ENCODE assay signal across 8 cellular contexts in the genomic region with DNA sequence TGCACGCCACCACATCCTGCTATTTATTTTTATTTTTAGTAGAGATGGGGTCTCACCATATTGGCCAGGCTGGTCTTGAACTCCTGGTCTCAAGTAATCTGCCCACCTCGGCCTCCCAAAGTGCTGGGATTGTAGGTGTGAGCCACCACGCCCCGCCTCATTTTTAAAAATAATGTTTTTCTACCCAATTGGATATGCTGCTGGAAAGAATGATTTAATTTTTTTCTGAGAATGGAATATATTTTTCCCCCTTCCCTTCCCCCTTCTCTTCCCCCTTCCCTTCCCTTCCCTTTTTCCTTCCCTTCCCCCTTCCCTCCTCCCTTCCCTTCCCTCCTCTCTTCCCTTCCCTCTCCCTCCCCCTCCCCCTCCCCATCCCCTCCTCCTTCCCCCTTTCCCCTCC.
"Had no signal": no experiment of that assay in that cellular context is flagged by ENCODE, and none has a peak within 500 bp of the region (broad histone marks: within the 10 kb centered on the region; RNA-seq: fewer than 3 reads in every experiment).

No MANE protein-coding gene starts in this region.

- DNase-seq: GDM1, GF-D8 had no signal

- H3K4me3 ChIP-seq: GM12878 had no signal

- FAIRE-seq: G401.6, GM12878, GM12891, GM12892, GM18507, GM19239 had no signal

- ATAC-seq: GM12878 had no signal
